Comparison of ENCODE assay signal across 10 cellular contexts in the genomic region with DNA sequence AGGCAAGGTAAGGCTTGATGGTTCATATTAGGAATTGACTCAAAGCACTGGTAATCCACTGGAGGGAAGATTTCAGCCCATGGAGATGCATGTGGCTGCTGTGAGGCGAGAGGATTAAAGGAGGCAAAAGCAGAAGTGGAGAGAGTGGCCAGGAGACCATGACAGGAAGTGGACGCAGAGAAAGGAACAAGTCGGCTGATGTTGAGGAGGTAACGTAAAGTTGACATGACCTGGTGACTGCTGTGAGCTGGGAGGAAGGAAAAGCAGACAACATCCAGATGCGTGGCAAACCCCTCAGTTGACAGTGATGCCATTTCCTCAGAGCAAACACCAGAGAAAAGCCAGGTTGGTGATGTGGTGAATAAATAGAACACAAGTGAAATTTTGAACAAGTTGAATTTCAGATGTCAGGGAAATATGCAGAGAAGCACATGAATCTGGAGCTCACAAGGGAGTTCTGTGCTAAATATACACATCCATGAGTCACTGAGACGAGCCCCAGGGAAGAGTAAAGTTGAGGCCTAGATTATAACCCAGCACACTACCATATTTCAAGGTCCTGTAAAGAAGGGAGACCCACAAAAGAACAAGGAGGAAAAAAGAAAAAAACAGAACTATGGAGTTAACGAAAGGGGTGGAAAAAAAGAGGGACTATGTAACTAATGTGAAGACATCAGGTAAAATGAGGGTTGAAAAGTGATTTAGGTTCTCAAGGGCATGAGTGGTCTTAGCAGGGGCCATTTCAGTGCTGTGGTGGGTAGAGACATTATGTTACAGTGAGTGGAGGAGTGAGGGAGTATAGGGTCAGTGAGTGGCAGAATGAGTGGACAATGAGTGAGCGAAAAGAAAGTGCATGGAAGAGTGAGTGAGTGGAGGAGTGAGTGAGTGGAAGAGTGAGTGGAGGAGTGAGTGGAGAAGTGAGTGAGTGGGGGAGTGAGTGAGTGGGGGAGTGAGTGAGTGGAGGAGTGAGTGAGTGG.
DNase-seq lines count a peak whose midpoint lies in the region; ATAC-seq and TF ChIP-seq lines count a peak whose summit lies in the region.
"Had no signal": no experiment of that assay in that cellular context is flagged by ENCODE, and none has a peak within 500 bp of the region (broad histone marks: within the 10 kb centered on the region; RNA-seq: fewer than 3 reads in every experiment).

No MANE protein-coding gene starts in this region.

- no peaks in the 10 kb centered on the region for H3K9me2 ChIP-seq in PC-9 (ENCODE audit: insufficient read depth)

- no peaks in the 10 kb centered on the region for H3F3A ChIP-seq in PC-9 (ENCODE audit: insufficient read depth, low read depth)

- BruUV-seq in PC-9 (replicated peaks; lab: Mats Ljungman, UMichigan), result no TSS peak

- TF ChIP-seq POLR2A in right lobe of liver (IDR thresholded peaks at IDR 0.05) (no peak), transverse colon (IDR thresholded peaks at IDR 0.05) (no peak)

- CTCF ChIA-PET in PC-9 (lab: Charles Lee), result no interaction called here

- intact Hi-C loops in right lobe of liver (cut with DNase I), result no loop called here
- intact Hi-C loops in left colon (cut with DNase I, micrococcal nuclease), result no loop called here
- intact Hi-C loops in PC-9 (cut with micrococcal nuclease; ENCODE audit: unreplicated experiment), result no loop called here
- intact Hi-C loops in transverse colon (cut with DNase I; ENCODE audit: low total_unique reads), result no loop called here

- 47% methylated on average over 8 of the region's 8 CpGs for WGBS in right lobe of liver (ENCODE audit: insufficient coverage, low coverage, low lambda C conversion rate, missing lambda C conversion rate)
- WGBS in transverse colon (ENCODE audit: low coverage in 1 of 2), 2 donors, result 59 to 63% methylated on average over 7 to 8 of the region's 8 CpGs

- H3K27ac ChIP-seq in right lobe of liver (no peak overlapping the region), PC-9 (no peak overlapping the region), transverse colon (peak overlapping the region in 1 of 4 donors; percentile 14)
- H3K27ac ChIP-seq: epithelial cell of prostate had no signal

- no peaks in the 10 kb centered on the region for H4K20me1 ChIP-seq in PC-9 (ENCODE audit: insufficient read depth)

- H3K4me1 ChIP-seq in right lobe of liver (no peaks in the 10 kb centered on the region), PC-9 (replicated peaks; ENCODE audit: insufficient read depth) (no peaks in the 10 kb centered on the region), transverse colon (no peaks in the 10 kb centered on the region)

- TF ChIP-seq EP300 in transverse colon (IDR thresholded peaks at IDR 0.05; ENCODE audit: low read depth), result no peak

- H3K27me3 ChIP-seq in right lobe of liver (no peaks in the 10 kb centered on the region), PC-9 (ENCODE audit: insufficient read depth, low read depth) (no peaks in the 10 kb centered on the region), transverse colon (no peaks in the 10 kb centered on the region)

- no peaks in the 10 kb centered on the region for H3K79me2 ChIP-seq in PC-9 (ENCODE audit: low read depth)

- no peak overlapping the region for H3K4me2 ChIP-seq in PC-9

- H2AFZ ChIP-seq in PC-9, result no peak overlapping the region

- H3K9me3 ChIP-seq in right lobe of liver, result no peaks in the 10 kb centered on the region
- H3K9me3 ChIP-seq in PC-9 (ENCODE audit: insufficient read depth, low read depth), result no peaks in the 10 kb centered on the region
- no peaks in the 10 kb centered on the region for H3K9me3 ChIP-seq in transverse colon

- TF ChIP-seq CTCF in right lobe of liver (IDR thresholded peaks at IDR 0.05), result no peak
- no peak for TF ChIP-seq CTCF in PC-9 (conservative IDR thresholded peaks at IDR 0.05)
- TF ChIP-seq CTCF in transverse colon (IDR thresholded peaks at IDR 0.05), result no peak

- in situ Hi-C loops in transverse colon (cut with MboI; ENCODE audit: low pct_ligation_motif_present in 1 of 4, low pct_unique_long_range_greater_than_20kb in 1 of 4, low sequenced_read_pairs in 3 of 4), result no loop called here

- H3K36me3 ChIP-seq in right lobe of liver, result no peaks in the 10 kb centered on the region
- no peaks in the 10 kb centered on the region for H3K36me3 ChIP-seq in PC-9 (ENCODE audit: low read depth)
- no peaks in the 10 kb centered on the region for H3K36me3 ChIP-seq in transverse colon

- DNase-seq in NOMO-1 treated with DMSO at 0.1 percent for 48 hours (lab: John Stamatoyannopoulos, UW; ENCODE audit: unreplicated experiment), result peak; percentile 93
- DNase-seq in right lobe of liver, result no peak
- no peak for DNase-seq in left colon
- no peak for DNase-seq in PC-9
- DNase-seq in transverse colon, result no peak

- ATAC-seq in GM18508 (IDR thresholded peaks at IDR 0.05; ENCODE audit: insufficient read depth, unreplicated experiment), result peak; percentile 36
- peak; percentile 49 for ATAC-seq in HG02588 (IDR thresholded peaks at IDR 0.05; ENCODE audit: unreplicated experiment)
- peak in 3 of 4 donors; percentile 21 to 41 (median 22) for ATAC-seq in right lobe of liver
- no peak for ATAC-seq in left colon
- ATAC-seq in GM18520 (IDR thresholded peaks at IDR 0.05; ENCODE audit: unreplicated experiment), result no peak
- ATAC-seq: Panc1 had no signal

- H3K4me3 ChIP-seq in right lobe of liver (no peak overlapping the region), PC-9 (no peak overlapping the region), transverse colon (no peak overlapping the region)

- POLR2A ChIA-PET in PC-9 (lab: Charles Lee; ENCODE audit: unreplicated experiment), result no interaction called here

Comparison
In these comparisons a context has a peak if more than half of its experiments do, and no peak if none do; other contexts are left out.
1. ATAC-seq: peak in GM18508 (single experiment), HG02588 (single experiment) and right lobe of liver (3 of 4); none in left colon (single experiment) and GM18520 (single experiment).